7 cellular contexts compared by ENCODE assay signal in the genomic region with DNA sequence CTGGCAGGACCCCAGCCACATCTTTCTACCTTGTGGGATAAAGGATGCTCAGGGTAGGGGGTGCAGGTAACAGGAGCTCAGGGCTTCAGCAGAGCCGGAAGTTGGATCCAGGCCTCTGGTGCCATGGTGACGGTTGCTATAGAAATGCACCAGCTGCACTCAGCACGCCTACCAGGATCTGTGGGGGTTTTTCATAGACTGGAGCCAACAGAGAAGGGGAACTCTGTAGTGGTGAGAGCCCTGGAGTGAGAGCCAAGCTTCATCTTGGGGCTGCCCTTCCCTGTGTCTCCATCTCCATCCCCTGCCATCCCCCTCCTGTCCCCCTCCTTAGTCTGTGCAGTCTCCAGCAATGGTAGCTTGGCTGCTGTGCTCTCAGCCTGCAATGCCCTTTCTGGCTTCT. TPM values are rescaled to one million over a fixed set of nuclear protein-coding genes. Genes with fewer than 3 reads are reported as not detected.
A peak's percentile ranks its signal among the peaks of the same experiment; 100 is the strongest.
DNase-seq lines count a peak whose midpoint lies in the region; ATAC-seq and TF ChIP-seq lines count a peak whose summit lies in the region.

No MANE protein-coding gene starts in this region.

- H3K36me3 Mint-ChIP-seq in chondrocyte (ENCODE audit: low read depth) (no peaks in the 10 kb centered on the region), MCF 10A (ENCODE audit: insufficient read depth, unreplicated experiment) (no peaks in the 10 kb centered on the region)

- CTCF ChIA-PET in MCF 10A (lab: Yijun Ruan, JAX), result interaction anchor here (0.6 to 0.8 kb wide), 2 partner anchors 195 to 329 kb away, joined by 3 to 4 read pairs; no protein-coding TSS in a partner anchor

- TF ChIP-seq CTCF in chondrocyte (IDR thresholded peaks at IDR 0.05) (no peak), MCF 10A (IDR thresholded peaks at IDR 0.05; ENCODE audit: unreplicated experiment) (no peak)

- H3K9me3 Mint-ChIP-seq in chondrocyte (ENCODE audit: low read depth), result no peaks in the 10 kb centered on the region
- H3K9me3 Mint-ChIP-seq in MCF 10A (ENCODE audit: unreplicated experiment), result no peaks in the 10 kb centered on the region

- DNase-seq in NCI-H526 treated with DMSO at 0.1 percent for 48 hours (lab: John Stamatoyannopoulos, UW) (peak; percentile 64), iPS-NIHi7 (ENCODE audit: extremely low spot score) (peak; percentile 73), chondrocyte (ENCODE audit: low spot score) (no peak), MCF 10A (ENCODE audit: unreplicated experiment) (no peak)
- DNase-seq in activated CD8-positive, alpha-beta memory T cell treated with anti-CD3 and anti-CD28 coated beads, Interleukin-2, amount 50 U/mL, for 4 hours, result no peak

- POLR2A ChIA-PET in MCF 10A (lab: Yijun Ruan, JAX), result interaction anchor here (0.8 to 1.8 kb wide), 4 partner anchors 9 to 124 kb away, joined by 3 to 9 read pairs (median 4); no protein-coding TSS in a partner anchor

- H3K27me3 Mint-ChIP-seq in chondrocyte (ENCODE audit: low read depth) (no peaks in the 10 kb centered on the region), MCF 10A (ENCODE audit: insufficient read depth, unreplicated experiment) (no peaks in the 10 kb centered on the region)

- H3K4me3 Mint-ChIP-seq in chondrocyte (ENCODE audit: unreplicated experiment) (no peak overlapping the region), MCF 10A (ENCODE audit: unreplicated experiment) (no peak overlapping the region)

- no peak overlapping the region for H3K27ac Mint-ChIP-seq in chondrocyte (ENCODE audit: unreplicated experiment)
- no peak overlapping the region for H3K27ac Mint-ChIP-seq in MCF 10A (ENCODE audit: low read depth, unreplicated experiment)

- BruUV-seq in MCF 10A (replicated peaks; lab: Mats Ljungman, UMichigan), result no TSS peak

- intact Hi-C loops in MCF 10A (cut with micrococcal nuclease), result no loop called here

- peaks cover 41% of the 10 kb centered on the region for H3K4me1 Mint-ChIP-seq in chondrocyte (ENCODE audit: low read depth)
- H3K4me1 Mint-ChIP-seq in MCF 10A (ENCODE audit: insufficient read depth, unreplicated experiment), result peaks cover 11% of the 10 kb centered on the region

- ATAC-seq in GM18870 (IDR thresholded peaks at IDR 0.05; ENCODE audit: unreplicated experiment) (peak; percentile 65), HG02884 (IDR thresholded peaks at IDR 0.05; ENCODE audit: unreplicated experiment) (peak; percentile 83)

RNA-seq across cellular contexts. Expression of a gene that starts 27.5 kb away (rescaled TPM):
- total RNA-seq in chondrocyte (62.0 to 71.6 TPM (median 70.9 TPM) in 3 replicates), MCF 10A (2022) (129 and 139 TPM in 2 replicates)

Comparison
In these comparisons a context has a peak if more than half of its experiments do, and no peak if none do; other contexts are left out.
1. DNase-seq: peak in NCI-H526 treated with DMSO at 0.1 percent for 48 hours (single experiment) and iPS-NIHi7 (single experiment); none in chondrocyte (single experiment), MCF 10A (single experiment) and activated CD8-positive, alpha-beta memory T cell treated with anti-CD3 and anti-CD28 coated beads, Interleukin-2, amount 50 U/mL, for 4 hours (single experiment).